Comparison of ENCODE assay signal across 12 cellular contexts in the genomic region with DNA sequence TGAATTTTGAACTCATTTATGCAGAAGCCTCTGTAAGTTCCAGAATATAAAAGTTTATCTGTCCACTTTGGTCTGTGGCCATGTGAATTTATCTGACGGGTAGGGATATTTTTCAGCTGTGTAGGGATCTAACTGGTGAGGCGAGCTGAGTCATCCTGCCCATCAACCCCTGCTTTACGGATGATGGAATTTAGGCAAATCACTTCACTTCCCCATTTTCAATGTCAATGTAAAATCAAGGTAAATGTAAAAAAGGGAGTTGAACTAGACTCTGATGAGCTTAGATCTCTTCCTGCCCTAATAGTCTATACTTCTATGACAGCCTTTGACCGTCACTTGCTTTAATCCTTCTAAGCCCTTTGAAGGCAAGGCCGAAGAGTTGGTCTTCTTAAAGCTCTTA. TPM values are rescaled to one million over a fixed set of nuclear protein-coding genes. Genes with fewer than 3 reads are reported as not detected.
DNase-seq lines count a peak whose midpoint lies in the region; ATAC-seq, FAIRE-seq and TF ChIP-seq lines count a peak whose summit lies in the region.
"Had no signal": no experiment of that assay in that cellular context is flagged by ENCODE, and none has a peak within 500 bp of the region (broad histone marks: within the 10 kb centered on the region; RNA-seq: fewer than 3 reads in every experiment).

No MANE protein-coding gene starts in this region.

- POLR2A ChIA-PET in CD8-positive, alpha-beta memory T cell (lab: Charles Lee), result no interaction called here
- POLR2A ChIA-PET in PC-3 (lab: Charles Lee; ENCODE audit: unreplicated experiment), result no interaction called here

- H3K4me1 Mint-ChIP-seq in CD8-positive, alpha-beta memory T cell, result peaks cover 44 to 66% (median 53%) of the 10 kb centered on the region in 3 donors

- no peaks in the 10 kb centered on the region for H3K9me2 ChIP-seq in PC-3 (replicated peaks; ENCODE audit: low read length)

- H3K27me3 ChIP-seq in CD8-positive, alpha-beta memory T cell (ENCODE audit: insufficient read depth, low read length, poor library complexity, severe bottlenecking), result no peaks in the 10 kb centered on the region
- H3K27me3 ChIP-seq in PC-3 (ENCODE audit: low read length) (0 out of 2 replicates have a peak, but pooled peaks cover 3% of the 10 kb centered on the region), thyroid gland (no peaks in the 10 kb centered on the region)

- TF ChIP-seq CTCF in PC-3 (conservative IDR thresholded peaks at IDR 0.05; ENCODE audit: low read depth, low read length), result no peak
- TF ChIP-seq CTCF in thyroid gland (IDR thresholded peaks at IDR 0.05), result no peak

- no peak overlapping the region for H3K4me2 ChIP-seq in PC-3 (ENCODE audit: low read length)

- H3K9ac ChIP-seq in PC-3 (ENCODE audit: low read length), result no peak overlapping the region

- 93 to 94% methylated on average over 5 of the region's 5 CpGs for WGBS in thyroid gland, 2 donors

- no TSS peak for BruUV-seq in PC-3 (replicated peaks; lab: Mats Ljungman, UMichigan)

- H3K4me3 ChIP-seq in CD8-positive, alpha-beta memory T cell (ENCODE audit: low read length), result peak overlapping the region; percentile 4
- no peak overlapping the region for H3K4me3 ChIP-seq in PC-3 (ENCODE audit: low read length)
- H3K4me3 ChIP-seq in thyroid gland (replicated peaks in 1 of 3), result no peak overlapping the region
- H3K4me3 ChIP-seq: stomach had no signal

- H3K4me3 Mint-ChIP-seq in CD8-positive, alpha-beta memory T cell, result peak overlapping the region in 4 of 7 donors; percentile 97 to 100 (median 100)

- DNase-seq in CD8-positive, alpha-beta memory T cell, result no peak
- DNase-seq in GM19239 (ENCODE audit: insufficient read length, low spot score), result peak; percentile 49
- DNase-seq in PC-3, result no peak
- DNase-seq in iris pigment epithelial cell (ENCODE audit: low read depth), result peak; percentile 32
- no peak for DNase-seq in thyroid gland
- no peak for DNase-seq in NCI-H510A (lab: John Stamatoyannopoulos, UW)
- DNase-seq: DMS79, retina, stomach had no signal

- H3K4me1 ChIP-seq in CD8-positive, alpha-beta memory T cell (ENCODE audit: insufficient read depth, low read length), result peaks cover 30% of the 10 kb centered on the region
- H3K4me1 ChIP-seq in PC-3 (ENCODE audit: insufficient read depth, low read length) (peaks cover 33% of the 10 kb centered on the region), thyroid gland (peaks cover 3 to 8% of the 10 kb centered on the region in 2 donors)

- no peaks in the 10 kb centered on the region for H3K9me3 ChIP-seq in CD8-positive, alpha-beta memory T cell (ENCODE audit: low read length)
- H3K9me3 ChIP-seq in PC-3 (ENCODE audit: low read length), result no peaks in the 10 kb centered on the region
- H3K9me3 ChIP-seq in thyroid gland, result no peaks in the 10 kb centered on the region
- H3K9me3 ChIP-seq: stomach had no signal

- H4K20me1 ChIP-seq in PC-3 (ENCODE audit: low read length), result no peaks in the 10 kb centered on the region

- H3F3A ChIP-seq in PC-3 (ENCODE audit: low read length, unreplicated experiment), result no peaks in the 10 kb centered on the region

- no peaks in the 10 kb centered on the region for H3K36me3 ChIP-seq in CD8-positive, alpha-beta memory T cell (ENCODE audit: insufficient read depth, low read length)
- no peaks in the 10 kb centered on the region for H3K36me3 ChIP-seq in PC-3 (ENCODE audit: low read depth, low read length)
- no peaks in the 10 kb centered on the region for H3K36me3 ChIP-seq in thyroid gland
- H3K36me3 ChIP-seq: stomach had no signal

- H3K79me2 ChIP-seq in PC-3 (ENCODE audit: low read length), result no peaks in the 10 kb centered on the region

- H2AFZ ChIP-seq in PC-3 (ENCODE audit: low read length), result no peak overlapping the region

- H3K27ac Mint-ChIP-seq in CD8-positive, alpha-beta memory T cell, result peak overlapping the region; percentile 85 to 100 (median 98)

- no peak overlapping the region for H3K27ac ChIP-seq in CD8-positive, alpha-beta memory T cell (ENCODE audit: low read depth, low read length)
- 0 out of 2 replicates have a peak overlapping the region, but pooled peaks have one; percentile 14 for H3K27ac ChIP-seq in PC-3 (ENCODE audit: low read length)
- H3K27ac ChIP-seq in thyroid gland, result no peak overlapping the region

- no peaks in the 10 kb centered on the region for H3K9me3 Mint-ChIP-seq in CD8-positive, alpha-beta memory T cell

- peaks cover 0 to 7% (median 2%) of the 10 kb centered on the region in 3 donors for H3K36me3 Mint-ChIP-seq in CD8-positive, alpha-beta memory T cell

- CTCF ChIA-PET in CD8-positive, alpha-beta memory T cell (lab: Charles Lee), result interaction anchor here (1.2 to 1.5 kb wide), 2 partner anchors 8 to 88 kb away, joined by 3 read pairs; no protein-coding TSS in a partner anchor
- CTCF ChIA-PET in PC-3 (lab: Charles Lee), result no interaction called here

- TF ChIP-seq POLR2A in thyroid gland (IDR thresholded peaks at IDR 0.05), result no peak

- ATAC-seq in PC-3 (no peak), HG03139 (IDR thresholded peaks at IDR 0.05; ENCODE audit: unreplicated experiment) (no peak), HG03039 (IDR thresholded peaks at IDR 0.05; ENCODE audit: unreplicated experiment) (no peak)

- no peaks in the 10 kb centered on the region for H3K27me3 Mint-ChIP-seq in CD8-positive, alpha-beta memory T cell

- intact Hi-C loops in PC-3 (cut with micrococcal nuclease), result no loop called here
- intact Hi-C loops in thyroid gland (cut with DNase I), result no loop called here

- FAIRE-seq in GM19239 (lab: Jason Lieb, UNC), result peak; percentile 83
- FAIRE-seq: colon had no signal

RNA-seq across cellular contexts. Expression of a gene that starts 2.6 kb away (rescaled TPM):
- 1 to 10 TPM; 8.4 to 9.4 TPM for total RNA-seq in CD8-positive, alpha-beta memory T cell
- polyA plus RNA-seq in CD8-positive, alpha-beta memory T cell, result 1.3 TPM
- total RNA-seq in PC-3 (2014; rRNA removed) (1.2 and 1.4 TPM in 2 replicates), thyroid gland (1 to 10 TPM in 1 of 4 donors, under 1 TPM in 3; 0.13 to 1.8 (median 0.46) TPM)

RNA-seq across cellular contexts. Expression of a gene that starts 2.9 kb away (rescaled TPM):
- 1 to 10 TPM; 7.0 to 7.7 TPM for total RNA-seq in CD8-positive, alpha-beta memory T cell
- polyA plus RNA-seq in CD8-positive, alpha-beta memory T cell, result 9.5 TPM
- total RNA-seq in PC-3 (2014; rRNA removed) (1.3 and 2.1 TPM in 2 replicates), thyroid gland (10 to 100 TPM in 3 of 4 donors, 1 to 10 TPM in 1; 9.1 to 28.3 (median 18.1) TPM)

RNA-seq across cellular contexts. Expression of a gene that starts 40.5 kb away (rescaled TPM):
- total RNA-seq in CD8-positive, alpha-beta memory T cell, result 100 to 1,000 TPM; 113 to 118 TPM
- polyA plus RNA-seq in CD8-positive, alpha-beta memory T cell, result 141 TPM
- 81.1 and 88.5 TPM in 2 replicates for total RNA-seq in PC-3 (2014; rRNA removed)
- total RNA-seq in thyroid gland, result 10 to 100 TPM; 25.0 to 72.1 (median 63.1) TPM

Comparison
In these comparisons a context has a peak if more than half of its experiments do, and no peak if none do; other contexts are left out.
1. DNase-seq: peak in GM19239 (single experiment) and iris pigment epithelial cell (single experiment); none in CD8-positive, alpha-beta memory T cell (0 of 5), PC-3 (single experiment), thyroid gland (0 of 2) and NCI-H510A (single experiment).